ENCODE assay signal across 10 cellular contexts in genomic region chr7:19442016-19442785, GRCh38.
DNase-seq lines count a peak whose midpoint lies in the region; ATAC-seq, FAIRE-seq and TF ChIP-seq lines count a peak whose summit lies in the region.
"Had no signal": no experiment of that assay in that cellular context is flagged by ENCODE, and none has a peak within 500 bp of the region (broad histone marks: within the 10 kb centered on the region; RNA-seq: fewer than 3 reads in every experiment).

No MANE protein-coding gene starts in this region.

- 50 to 58% (median 55%) methylated on average over 4 of the region's 4 CpGs for WGBS in small intestine, 3 donors

- no peak overlapping the region for H3K27ac ChIP-seq in small intestine (ENCODE audit: low read depth in 1 of 2, low read length in 1 of 2)
- H3K27ac ChIP-seq: HL-60, thoracic aorta had no signal

- TF ChIP-seq CTCF in omental fat pad (IDR thresholded peaks at IDR 0.05): no peak

- ATAC-seq in HG03565 (IDR thresholded peaks at IDR 0.05; ENCODE audit: unreplicated experiment) (peak; percentile 42), GM19467 (IDR thresholded peaks at IDR 0.05; ENCODE audit: unreplicated experiment) (no peak), omental fat pad (ENCODE audit: low FRiP score) (no peak)

- no peak overlapping the region for H3K4me3 ChIP-seq in small intestine (ENCODE audit: low read depth in 1 of 2, low read length in 2 of 2)
- H3K4me3 ChIP-seq: thoracic aorta had no signal

- in situ Hi-C loops in SK-MEL-5 (cut with HindIII; ENCODE audit: low pct_unique_long_range_greater_than_20kb, low sequenced_read_pairs): no loop called here

- H3K9me3 ChIP-seq in small intestine (ENCODE audit: control insufficient read depth, low read depth): no peaks in the 10 kb centered on the region
- H3K9me3 ChIP-seq: thoracic aorta had no signal

- no peaks in the 10 kb centered on the region for H3K4me1 ChIP-seq in small intestine (ENCODE audit: control insufficient read depth in 2 of 2, insufficient read depth in 1 of 2, low read depth in 1 of 2, low read length in 1 of 2)

- no peaks in the 10 kb centered on the region for H3K36me3 ChIP-seq in small intestine (ENCODE audit: control insufficient read depth in 2 of 2, insufficient read depth in 2 of 2, low read length in 2 of 2)
- H3K36me3 ChIP-seq: thoracic aorta had no signal

- no peak for FAIRE-seq in small intestine (lab: Jason Lieb, UNC)

- no peaks in the 10 kb centered on the region for H3K27me3 ChIP-seq in small intestine (ENCODE audit: control insufficient read depth in 2 of 2, insufficient read depth in 2 of 2, low read length in 2 of 2)

- peak; percentile 74 for DNase-seq in Daoy (ENCODE audit: low read depth)
- peak; percentile 82 for DNase-seq in SK-MEL-5 (ENCODE audit: low read depth, low spot score)
- peak; percentile 60 for DNase-seq in iPS-NIHi7 (ENCODE audit: extremely low spot score)
- no peak for DNase-seq in small intestine
- no peak for DNase-seq in omental fat pad (ENCODE audit: low spot score)
- no peak for DNase-seq in activated CD8-positive, alpha-beta memory T cell treated with anti-CD3 and anti-CD28 coated beads, Interleukin-2, amount 50 U/mL, for 48 hours

Comparison
In these comparisons a context has a peak if more than half of its experiments do, and no peak if none do; other contexts are left out.
1. DNase-seq: peak in Daoy (single experiment), SK-MEL-5 (single experiment) and iPS-NIHi7 (single experiment); none in small intestine (single experiment), omental fat pad (single experiment) and activated CD8-positive, alpha-beta memory T cell treated with anti-CD3 and anti-CD28 coated beads, Interleukin-2, amount 50 U/mL, for 48 hours (single experiment).